Comparison of ENCODE assay signal across 11 cellular contexts in the genomic region with DNA sequence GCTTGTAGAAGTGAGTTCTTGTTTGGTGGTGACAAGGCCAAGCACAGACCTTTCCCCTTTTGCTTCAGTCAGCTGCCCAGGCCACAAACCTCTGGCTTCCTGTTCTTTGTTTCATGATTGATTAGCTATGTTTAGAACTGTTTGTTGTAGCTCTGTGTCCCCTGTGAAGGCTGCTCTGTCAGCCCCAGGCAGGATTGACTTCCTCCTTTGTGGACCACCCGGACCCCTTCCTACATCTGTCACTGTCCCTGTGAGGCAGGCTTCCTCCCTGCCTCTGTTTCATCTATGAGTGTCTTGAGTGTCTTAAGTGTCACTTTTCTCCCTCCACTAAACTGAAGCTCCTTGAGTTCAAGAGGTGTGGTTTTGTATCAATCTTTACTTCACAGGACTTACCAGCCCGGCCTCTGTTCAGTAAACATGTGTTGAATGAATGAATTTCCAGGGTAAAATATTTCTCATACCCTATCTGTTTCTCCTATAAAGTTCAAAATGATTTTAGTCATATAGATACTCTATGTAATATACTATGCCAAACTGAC.
DNase-seq lines count a peak whose midpoint lies in the region; ATAC-seq, FAIRE-seq and TF ChIP-seq lines count a peak whose summit lies in the region.
"Had no signal": no experiment of that assay in that cellular context is flagged by ENCODE, and none has a peak within 500 bp of the region (broad histone marks: within the 10 kb centered on the region; RNA-seq: fewer than 3 reads in every experiment).

No MANE protein-coding gene starts in this region.

- H3K9me3 ChIP-seq in astrocyte (ENCODE audit: insufficient read depth, low read depth, low read length), result no peaks in the 10 kb centered on the region
- no peaks in the 10 kb centered on the region for H3K9me3 ChIP-seq in Peyer's patch

- no peak overlapping the region for H2AFZ ChIP-seq in astrocyte (ENCODE audit: low read depth, low read length)

- no peak overlapping the region for H3K27ac Mint-ChIP-seq in astrocyte (ENCODE audit: unreplicated experiment)
- H3K27ac Mint-ChIP-seq: nephron had no signal

- peaks cover 3% of the 10 kb centered on the region for H3K4me1 Mint-ChIP-seq in astrocyte (ENCODE audit: low read depth, unreplicated experiment)
- H3K4me1 Mint-ChIP-seq: nephron had no signal

- TF ChIP-seq POLR2A in Peyer's patch (IDR thresholded peaks at IDR 0.05), result no peak

- H3K9me3 Mint-ChIP-seq in astrocyte (ENCODE audit: unreplicated experiment), result peaks cover 3% of the 10 kb centered on the region
- H3K9me3 Mint-ChIP-seq: nephron had no signal

- no peaks in the 10 kb centered on the region for H4K20me1 ChIP-seq in astrocyte (ENCODE audit: insufficient read depth, low read length)

- H3K4me3 ChIP-seq in GM12864 (ENCODE audit: low read depth, low read length), result no peak overlapping the region
- H3K4me3 ChIP-seq in astrocyte (ENCODE audit: insufficient read depth, low read depth, low read length), result no peak overlapping the region
- no peak overlapping the region for H3K4me3 ChIP-seq in Peyer's patch

- peak; percentile 8 for DNase-seq in GM12864 (ENCODE audit: low read depth)
- DNase-seq in astrocyte (ENCODE audit: low read depth), result no peak
- no peak for DNase-seq in D721Med (ENCODE audit: insufficient read length, low spot score)
- no peak for DNase-seq in ecto neural progenitor cell (ENCODE audit: low spot score)
- no peak for DNase-seq in AG08396 (ENCODE audit: low spot score)
- DNase-seq in Peyer's patch, result no peak

- peaks cover 12% of the 10 kb centered on the region for H3K36me3 Mint-ChIP-seq in astrocyte (ENCODE audit: low read depth, unreplicated experiment)

- ATAC-seq in GM19455 (IDR thresholded peaks at IDR 0.05; ENCODE audit: unreplicated experiment) (peak; percentile 90), HG03135 (IDR thresholded peaks at IDR 0.05; ENCODE audit: unreplicated experiment) (peak; percentile 92)

- no peak overlapping the region for H3K4me3 Mint-ChIP-seq in astrocyte (ENCODE audit: unreplicated experiment)
- H3K4me3 Mint-ChIP-seq: nephron had no signal

- FAIRE-seq in astrocyte (lab: Jason Lieb, UNC), result peak; percentile 55
- no peak for FAIRE-seq in D721Med (lab: Jason Lieb, UNC)
- FAIRE-seq: G401.6 had no signal

- H3K36me3 ChIP-seq in astrocyte (ENCODE audit: insufficient read depth, low read length), result peaks cover 10% of the 10 kb centered on the region
- H3K36me3 ChIP-seq in Peyer's patch, result no peaks in the 10 kb centered on the region

- no peak overlapping the region for H3K4me2 ChIP-seq in astrocyte (ENCODE audit: low read length)

- H3K27ac ChIP-seq in astrocyte (ENCODE audit: low read depth, low read length) (no peak overlapping the region), Peyer's patch (peak overlapping the region in 1 of 4 donors; percentile 32)
- H3K27ac ChIP-seq: epithelial cell of prostate had no signal

- no peaks in the 10 kb centered on the region for H3K27me3 ChIP-seq in astrocyte (ENCODE audit: insufficient read depth, low read length)
- no peaks in the 10 kb centered on the region for H3K27me3 ChIP-seq in Peyer's patch

- no peak for TF ChIP-seq CTCF in GM12864 (IDR thresholded peaks at IDR 0.05; ENCODE audit: low read depth, low read length, missing control alignments)
- no peak for TF ChIP-seq CTCF in astrocyte (IDR thresholded peaks at IDR 0.05; ENCODE audit: insufficient read depth, low read depth, low read length)
- no peak for TF ChIP-seq CTCF in D721Med (IDR thresholded peaks at IDR 0.05; ENCODE audit: insufficient read depth, missing control alignments)
- no peak for TF ChIP-seq CTCF in Peyer's patch (IDR thresholded peaks at IDR 0.05)

- H3K4me1 ChIP-seq in astrocyte (ENCODE audit: insufficient read depth, low read length) (no peaks in the 10 kb centered on the region), Peyer's patch (no peaks in the 10 kb centered on the region)

- no peak overlapping the region for H3K9ac ChIP-seq in astrocyte (ENCODE audit: low read length)

- H3K27me3 Mint-ChIP-seq in astrocyte (ENCODE audit: low read depth, unreplicated experiment), result no peaks in the 10 kb centered on the region

- H3K79me2 ChIP-seq in astrocyte (ENCODE audit: insufficient read depth, low read length), result no peaks in the 10 kb centered on the region
